ENCODE assay signal across 16 cellular contexts in the genomic region with DNA sequence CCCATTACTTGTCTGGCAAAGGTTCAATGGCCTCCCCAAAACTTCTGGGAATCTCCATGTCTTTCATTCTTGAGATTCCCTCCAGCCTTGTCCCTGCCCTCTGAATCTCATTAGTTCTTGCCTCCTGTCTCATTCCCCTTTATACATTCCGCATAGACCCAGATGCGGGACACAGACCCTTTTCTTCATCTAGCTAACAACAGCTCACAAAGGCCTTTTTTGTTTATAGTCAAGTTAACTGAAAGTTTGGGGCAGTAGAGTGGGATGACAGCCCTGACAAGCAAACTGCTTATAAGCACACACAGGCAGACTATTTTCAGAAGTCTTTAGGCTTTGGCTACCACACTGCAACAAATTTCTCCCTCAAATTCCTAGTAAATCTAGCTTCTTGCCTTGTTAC.
"Had no signal": no experiment of that assay in that cellular context is flagged by ENCODE, and none has a peak within 500 bp of the region (broad histone marks: within the 10 kb centered on the region; RNA-seq: fewer than 3 reads in every experiment).

No MANE protein-coding gene starts in this region.

- H3K27ac ChIP-seq: adrenal gland, left lung, pancreas, right atrium auricular region, spleen, testis had no signal

- H3K36me3 ChIP-seq: adrenal gland, left lung, pancreas, right atrium auricular region, spleen had no signal

- H3K27me3 Mint-ChIP-seq: activated CD4-positive, alpha-beta T cell treated with anti-CD3 and anti-CD28 coated beads, Interleukin-2, amount 10 ng/mL, durations not matched to agents 7 days and 5 days; dendritic cell treated with granulocyte-macrophage colony-stimulating factor and Interleukin-4, amounts not matched to agents 40 ng/mL and 50 ng/mL, for 4 days; stimulated activated naive B cell treated with anti-CD40 and anti-IgM and Interleukin-4, amounts not matched to agents 10 μg/mL and 1 μg/mL and 100 μg/mL, for 72 hours had no signal

- DNase-seq: activated CD4-positive, alpha-beta T cell treated with anti-CD3 and anti-CD28 coated beads, Interleukin-2, amount 10 ng/mL, durations not matched to agents 7 days and 5 days; activated naive CD4-positive, alpha-beta T cell treated with anti-CD3 and anti-CD28 coated beads, Interleukin-2, amount 50 U/mL, for 16 hours; adrenal gland; central memory CD4-positive, alpha-beta T cell; left lung; pancreas; spleen; stimulated activated CD4-positive, alpha-beta T cell treated with anti-CD3 and anti-CD28 coated beads, Interleukin-1b, Interleukin-23, amount 100 ng/mL, for 48 hours; stimulated activated naive B cell treated with anti-CD40 and anti-IgM and Interleukin-4, amounts not matched to agents 10 μg/mL and 1 μg/mL and 100 μg/mL, for 72 hours; testis had no signal

- H3K27ac Mint-ChIP-seq: activated CD4-positive, alpha-beta T cell treated with anti-CD3 and anti-CD28 coated beads, Interleukin-2, amount 10 ng/mL, durations not matched to agents 7 days and 5 days; activated T-helper 2 cell treated with anti-CD3 and anti-CD28 coated beads, Interferon-gamma antibody, Interleukin-2, Interleukin-4, amounts not matched to agents 10 μg/mL and 5 μg/mL and 100 μg/mL, durations not matched to agents 14 hours and 24 hours and 36 hours; dendritic cell treated with granulocyte-macrophage colony-stimulating factor and Interleukin-4, amounts not matched to agents 40 ng/mL and 50 ng/mL, for 4 days; memory B cell; stimulated activated naive B cell treated with anti-CD40 and anti-IgM and Interleukin-4, amounts not matched to agents 10 μg/mL and 1 μg/mL and 100 μg/mL, for 72 hours; T-helper 1 cell treated with Interleukin-12 subunit alpha and Interleukin-12 subunit beta and Interleukin-4 antibody, amounts not matched to agents 30 μg/mL and 1 μg/mL, for 36 hours had no signal

- H3K4me3 Mint-ChIP-seq: activated CD4-positive, alpha-beta T cell treated with anti-CD3 and anti-CD28 coated beads, Interleukin-2, amount 10 ng/mL, durations not matched to agents 7 days and 5 days; dendritic cell treated with granulocyte-macrophage colony-stimulating factor and Interleukin-4, amounts not matched to agents 40 ng/mL and 50 ng/mL, for 4 days; memory B cell; stimulated activated naive B cell treated with anti-CD40 and anti-IgM and Interleukin-4, amounts not matched to agents 10 μg/mL and 1 μg/mL and 100 μg/mL, for 72 hours; T-helper 1 cell treated with Interleukin-12 subunit alpha and Interleukin-12 subunit beta and Interleukin-4 antibody, amounts not matched to agents 30 μg/mL and 1 μg/mL, for 36 hours; WTC11 had no signal

- H3K36me3 Mint-ChIP-seq: stimulated activated naive B cell treated with anti-CD40 and anti-IgM and Interleukin-4, amounts not matched to agents 10 μg/mL and 1 μg/mL and 100 μg/mL, for 72 hours had no signal

- H3K4me1 Mint-ChIP-seq: activated CD4-positive, alpha-beta T cell treated with anti-CD3 and anti-CD28 coated beads, Interleukin-2, amount 10 ng/mL, durations not matched to agents 7 days and 5 days had no signal

- H3K4me3 ChIP-seq: adrenal gland, left lung, pancreas, right atrium auricular region, spleen, testis had no signal

- H3K9me3 ChIP-seq: adrenal gland, left lung, pancreas, right atrium auricular region, testis had no signal

- H3K4me1 ChIP-seq: adrenal gland, left lung, pancreas, right atrium auricular region, spleen, testis had no signal

- H3K9me3 Mint-ChIP-seq: activated CD4-positive, alpha-beta T cell treated with anti-CD3 and anti-CD28 coated beads, Interleukin-2, amount 10 ng/mL, durations not matched to agents 7 days and 5 days; activated T-helper 2 cell treated with anti-CD3 and anti-CD28 coated beads, Interferon-gamma antibody, Interleukin-2, Interleukin-4, amounts not matched to agents 10 μg/mL and 5 μg/mL and 100 μg/mL, durations not matched to agents 14 hours and 24 hours and 36 hours; dendritic cell treated with granulocyte-macrophage colony-stimulating factor and Interleukin-4, amounts not matched to agents 40 ng/mL and 50 ng/mL, for 4 days; T-helper 1 cell treated with Interleukin-12 subunit alpha and Interleukin-12 subunit beta and Interleukin-4 antibody, amounts not matched to agents 30 μg/mL and 1 μg/mL, for 36 hours had no signal

- H3K27me3 ChIP-seq: adrenal gland, left lung, pancreas, right atrium auricular region, testis had no signal
